In genomic region chrX:105822138-105823091, GRCh38 we compare ENCODE assay signal across 1 cellular context.
TF ChIP-seq lines count a peak whose summit lies in the region.

TSS of gene NRK (plus strand) at chrX:105822539. CDS start at chrX:105822846, 307 bp downstream.

TF ChIP-seq in GM23338, 12 proteins besides CTCF, POLR2A, EP300 and RAD21 (continued from another document):
- TF ChIP-seq ZNF462 (CRISPR knock-in tag; IDR thresholded peaks at IDR 0.05) (no peak), STAT1 (IDR thresholded peaks at IDR 0.05; ENCODE audit: unreplicated experiment) (no peak)
TF ChIP-seq in GM23338: peak in this region for 0.
